In genomic region chr19:30742981-30743380, GRCh38 we compare ENCODE assay signal across 24 cellular contexts.
DNase-seq lines count a peak whose midpoint lies in the region; ATAC-seq and TF ChIP-seq lines count a peak whose summit lies in the region.
"Had no signal": no experiment of that assay in that cellular context is flagged by ENCODE, and none has a peak within 500 bp of the region (broad histone marks: within the 10 kb centered on the region; RNA-seq: fewer than 3 reads in every experiment).

No MANE protein-coding gene starts in this region.

- H3K79me2 ChIP-seq in GM23338 (replicated peaks; ENCODE audit: insufficient read depth): no peaks in the 10 kb centered on the region

- no peaks in the 10 kb centered on the region; the same call in 1 of the 2 replicates for H3K9me2 ChIP-seq in GM23338 (ENCODE audit: insufficient read depth)

- H3F3A ChIP-seq in GM23338 (replicated peaks; ENCODE audit: low read depth): no peaks in the 10 kb centered on the region

- no peaks in the 10 kb centered on the region for H3K27me3 ChIP-seq in GM23338 (ENCODE audit: insufficient read depth)

- H3K4me2 ChIP-seq in GM23338: no peak overlapping the region

- H3K4me3 Mint-ChIP-seq in GM23338: no peak overlapping the region
- H3K4me3 Mint-ChIP-seq: HFFc6 had no signal

- TF ChIP-seq CTCF in GM23338 (conservative IDR thresholded peaks at IDR 0.05; ENCODE audit: low read depth in 2 of 2): no peak
- no peak for TF ChIP-seq CTCF in coronary artery (IDR thresholded peaks at IDR 0.05)
- no peak for TF ChIP-seq CTCF in GM20000 (IDR thresholded peaks at IDR 0.05; ENCODE audit: extremely low read depth, missing control alignments)

- no peak overlapping the region for H3K27ac ChIP-seq in GM23338 (ENCODE audit: low read depth)
- no peak overlapping the region for H3K27ac ChIP-seq in coronary artery
- H3K27ac ChIP-seq: 22Rv1 had no signal

- H2AFZ ChIP-seq in GM23338: 0 out of 2 replicates have a peak overlapping the region, but pooled peaks have one; percentile 43

- no peaks in the 10 kb centered on the region for H3K4me1 Mint-ChIP-seq in GM23338

- peaks cover 2% of the 10 kb centered on the region for H3K27me3 Mint-ChIP-seq in GM23338 (ENCODE audit: insufficient read depth, low read depth, poor library complexity)

- no peak overlapping the region for H3K4me3 ChIP-seq in GM23338
- H3K4me3 ChIP-seq in coronary artery: no peak overlapping the region
- H3K4me3 ChIP-seq: HAP-1, K562 had no signal

- no peaks in the 10 kb centered on the region for H4K20me1 ChIP-seq in GM23338 (replicated peaks; ENCODE audit: insufficient read depth)

- no peaks in the 10 kb centered on the region for H3K36me3 ChIP-seq in GM23338 (ENCODE audit: insufficient read depth)
- H3K36me3 ChIP-seq: HAP-1 had no signal

- no peaks in the 10 kb centered on the region for H3K36me3 Mint-ChIP-seq in GM23338 (ENCODE audit: low read depth)

- DNase-seq in DMS 273 (lab: John Stamatoyannopoulos, UW; ENCODE audit: unreplicated experiment): peak; percentile 31
- no peak for DNase-seq in DMS 273 treated with DMSO at 0.1 percent for 48 hours (lab: John Stamatoyannopoulos, UW)
- no peak for DNase-seq in GM23338 (ENCODE audit: low spot score)
- peak; percentile 57 for DNase-seq in coronary artery (ENCODE audit: low spot score)
- peak; percentile 66 for DNase-seq in retina
- DNase-seq in GM20000 (ENCODE audit: low spot score): no peak
- no peak for DNase-seq in DMS153 (lab: John Stamatoyannopoulos, UW)
- DNase-seq: ACHN, Calu3, GOT3, HFFc6, Kasumi-1, MV-4-11, NCI-H1105, NCI-H1436 treated with DMSO at 0.1 percent for 48 hours, NCI-H187 treated with DMSO at 0.1 percent for 48 hours, NCI-H2107, NCI-H446 treated with DMSO at 0.1 percent for 48 hours, NCI-H526, RPMI8226, SHP77 had no signal

- no peaks in the 10 kb centered on the region for H3K4me1 ChIP-seq in GM23338 (ENCODE audit: insufficient read depth)
- H3K4me1 ChIP-seq: HAP-1 had no signal

- H3K27ac Mint-ChIP-seq in GM23338: no peak overlapping the region
- H3K27ac Mint-ChIP-seq: HFFc6 had no signal

- no peaks in the 10 kb centered on the region for H3K9me3 Mint-ChIP-seq in GM23338

- no peak for ATAC-seq in GM23338
- ATAC-seq: K562 had no signal

TF ChIP-seq in GM23338, 12 proteins besides CTCF, POLR2A, EP300 and RAD21:
- TF ChIP-seq ZNF331 (CRISPR knock-in tag; IDR thresholded peaks at IDR 0.05; ENCODE audit: low read depth) (no peak), ZNF114 (CRISPR knock-in tag; IDR thresholded peaks at IDR 0.05) (no peak), JUNB (IDR thresholded peaks at IDR 0.05; ENCODE audit: unreplicated experiment) (no peak), ETS1 (IDR thresholded peaks at IDR 0.05) (no peak), ZNF462 (CRISPR knock-in tag; IDR thresholded peaks at IDR 0.05) (no peak), STAT1 (IDR thresholded peaks at IDR 0.05; ENCODE audit: unreplicated experiment) (no peak), REST (IDR thresholded peaks at IDR 0.05; ENCODE audit: unreplicated experiment) (no peak), NANOG (IDR thresholded peaks at IDR 0.05; ENCODE audit: borderline replicate concordance) (no peak), CREB1 (CRISPR knock-in tag; IDR thresholded peaks at IDR 0.05; ENCODE audit: low read depth) (no peak), EZH2phosphoT487 (IDR thresholded peaks at IDR 0.05; ENCODE audit: unreplicated experiment) (no peak), EZH2 (IDR thresholded peaks at IDR 0.05; ENCODE audit: low read depth, unreplicated experiment) (no peak)

Comparison
In these comparisons a context has a peak if more than half of its experiments do, and no peak if none do; other contexts are left out.
1. DNase-seq: peak in DMS 273 (single experiment), coronary artery (single experiment) and retina (single experiment); none in DMS 273 treated with DMSO at 0.1 percent for 48 hours (single experiment), GM23338 (single experiment), GM20000 (single experiment) and DMS153 (single experiment).